8 cellular contexts compared by ENCODE assay signal in genomic region chr4:158255727-158256324, GRCh38. TPM values are rescaled to one million over a fixed set of nuclear protein-coding genes. Genes with fewer than 3 reads are reported as not detected.
A peak's percentile ranks its signal among the peaks of the same experiment; 100 is the strongest.
DNase-seq lines count a peak whose midpoint lies in the region; ATAC-seq and TF ChIP-seq lines count a peak whose summit lies in the region.

No MANE protein-coding gene starts in this region.

- no peak overlapping the region for H3K4me3 ChIP-seq in HL-60 (replicated peaks; ENCODE audit: insufficient read depth, low read length)
- no peak overlapping the region for H3K4me3 ChIP-seq in Panc1 (ENCODE audit: low read depth in 2 of 2, low read length in 2 of 2)

- H3K27ac ChIP-seq in HL-60 (replicated peaks) (no peak overlapping the region), Panc1 (ENCODE audit: low read length) (no peak overlapping the region)

- H3K27me3 ChIP-seq in HL-60 (ENCODE audit: insufficient read depth, poor library complexity, severe bottlenecking) = no peaks in the 10 kb centered on the region
- no peaks in the 10 kb centered on the region for H3K27me3 ChIP-seq in Panc1 (ENCODE audit: control insufficient read depth, insufficient read depth, low read length)

- DNase-seq in GM03348 (ENCODE audit: low spot score) (peak; percentile 52), HL-60 (ENCODE audit: low read depth in 1 of 2, low spot score in 1 of 2) (peak in 1 of 2 experiments; percentile 35), Panc1 (ENCODE audit: low read depth, low spot score) (peak; percentile 4), non-pigmented ciliary epithelial cell (ENCODE audit: low read depth) (peak; percentile 20), NK-92 (lab: John Stamatoyannopoulos, UW; ENCODE audit: unreplicated experiment) (no peak)
- DNase-seq in activated CD4-positive, alpha-beta T cell treated with anti-CD3 and anti-CD28 coated beads, Interleukin-2, amount 50 U/mL, for 48 hours = no peak

- intact Hi-C loops in Panc1 (cut with micrococcal nuclease; ENCODE audit: unreplicated experiment) = loop anchor here (2.0 kb wide), 1 partner anchor 263 kb away; no protein-coding TSS in a partner anchor

- TF ChIP-seq CTCF in HL-60 (IDR thresholded peaks at IDR 0.05; ENCODE audit: insufficient read depth, low read length) (peak; percentile 27), Panc1 (IDR thresholded peaks at IDR 0.05) (peak; percentile 59; the same call in 1 of the 2 replicates)

- in situ Hi-C loops in Panc1 (cut with HindIII; ENCODE audit: low pct_unique_long_range_greater_than_20kb, low sequenced_read_pairs) = no loop called here

- no peaks in the 10 kb centered on the region for H3K9me3 ChIP-seq in Panc1 (ENCODE audit: control insufficient read depth, insufficient read depth, low read depth, low read length)

- CTCF ChIA-PET in Panc1 (lab: Charles Lee) = interaction anchor here (0.6 to 0.7 kb wide), 2 partner anchors 24 to 199 kb away, joined by 3 read pairs; no protein-coding TSS in a partner anchor

- H3K4me1 ChIP-seq in Panc1 (ENCODE audit: control insufficient read depth, insufficient read depth, low read length) = no peaks in the 10 kb centered on the region

- no peaks in the 10 kb centered on the region for H3K36me3 ChIP-seq in Panc1 (ENCODE audit: control insufficient read depth, insufficient read depth, low read length)

- no TSS peak for BruUV-seq in Panc1 (replicated peaks; lab: Mats Ljungman, UMichigan)

- ATAC-seq in GM21447 (IDR thresholded peaks at IDR 0.05; ENCODE audit: unreplicated experiment) (peak; percentile 69), Panc1 (no peak), esophagus mucosa (peak; percentile 61)

- POLR2A ChIA-PET in Panc1 (lab: Charles Lee) = no interaction called here

RNA-seq across cellular contexts. Expression of gene TMEM144, which starts 45.5 kb away (rescaled TPM):
- 6.0 TPM for total RNA-seq in Panc1 (2021; ENCODE audit: unreplicated experiment)
- polyA plus RNA-seq in Panc1 (2012; ENCODE audit: insufficient read length) = 4.5 TPM
- 8.1 TPM for total RNA-seq in esophagus mucosa

Comparison
In these comparisons a context has a peak if more than half of its experiments do, and no peak if none do; other contexts are left out.
1. DNase-seq: peak in GM03348 (single experiment), Panc1 (single experiment) and non-pigmented ciliary epithelial cell (single experiment); none in NK-92 (single experiment) and activated CD4-positive, alpha-beta T cell treated with anti-CD3 and anti-CD28 coated beads, Interleukin-2, amount 50 U/mL, for 48 hours (0 of 2).